Comparison of ENCODE assay signal across 7 cellular contexts in genomic region chr2:96305979-96306308, GRCh38. TPM values are rescaled to one million over a fixed set of nuclear protein-coding genes. Genes with fewer than 3 reads are reported as not detected.
DNase-seq lines count a peak whose midpoint lies in the region; ATAC-seq and TF ChIP-seq lines count a peak whose summit lies in the region.

No MANE protein-coding gene starts in this region.

- CTCF ChIA-PET in activated CD8-positive, alpha-beta T cell treated with anti-CD3 and anti-CD28 coated beads, Interleukin-2, amount 10 ng/mL, durations not matched to agents 7 days and 5 days (lab: Charles Lee), result interaction anchor here (0.7 to 2.2 kb wide), 3 partner anchors 16 to 31 kb away, joined by 3 to 25 read pairs (median 4); no protein-coding TSS in a partner anchor

- no peaks in the 10 kb centered on the region for H3K27me3 Mint-ChIP-seq in activated CD8-positive, alpha-beta T cell treated with anti-CD3 and anti-CD28 coated beads, Interleukin-2, amount 10 ng/mL, durations not matched to agents 7 days and 5 days (ENCODE audit: low read depth)
- H3K27me3 Mint-ChIP-seq in stimulated activated naive B cell treated with anti-CD40 and anti-IgM and Interleukin-4, amounts not matched to agents 10 μg/mL and 1 μg/mL and 100 μg/mL, for 72 hours, result no peaks in the 10 kb centered on the region

- peak overlapping the region; percentile 93 for H3K4me3 ChIP-seq in hepatocyte

- H3K36me3 Mint-ChIP-seq in activated CD8-positive, alpha-beta T cell treated with anti-CD3 and anti-CD28 coated beads, Interleukin-2, amount 10 ng/mL, durations not matched to agents 7 days and 5 days (ENCODE audit: low read depth), result peaks cover 55% of the 10 kb centered on the region
- H3K36me3 Mint-ChIP-seq in stimulated activated naive B cell treated with anti-CD40 and anti-IgM and Interleukin-4, amounts not matched to agents 10 μg/mL and 1 μg/mL and 100 μg/mL, for 72 hours, result peaks cover 34 to 38% of the 10 kb centered on the region in 2 donors

- WGBS in hepatocyte (ENCODE audit: low lambda C conversion rate, missing lambda C conversion rate), result 26% methylated on average over 9 of the region's 9 CpGs

- no peaks in the 10 kb centered on the region for H3K9me3 Mint-ChIP-seq in activated CD8-positive, alpha-beta T cell treated with anti-CD3 and anti-CD28 coated beads, Interleukin-2, amount 10 ng/mL, durations not matched to agents 7 days and 5 days (ENCODE audit: insufficient read depth)
- no peaks in the 10 kb centered on the region for H3K9me3 Mint-ChIP-seq in stimulated activated naive B cell treated with anti-CD40 and anti-IgM and Interleukin-4, amounts not matched to agents 10 μg/mL and 1 μg/mL and 100 μg/mL, for 72 hours

- no peaks in the 10 kb centered on the region for H4K20me1 ChIP-seq in hepatocyte (ENCODE audit: insufficient read depth, poor library complexity, severe bottlenecking)

- peaks cover 4% of the 10 kb centered on the region for H3K36me3 ChIP-seq in hepatocyte (replicated peaks; ENCODE audit: insufficient read depth, low read depth)

- DNase-seq in activated CD8-positive, alpha-beta T cell treated with anti-CD3 and anti-CD28 coated beads, Interleukin-2, amount 10 ng/mL, durations not matched to agents 7 days and 5 days, result no peak
- DNase-seq in hepatocyte (ENCODE audit: low spot score) (no peak), NCI-H1436 treated with DMSO at 0.1 percent for 48 hours (lab: John Stamatoyannopoulos, UW) (no peak), H4 (ENCODE audit: low spot score) (no peak)
- no peak for DNase-seq in stimulated activated naive B cell treated with anti-CD40 and anti-IgM and Interleukin-4, amounts not matched to agents 10 μg/mL and 1 μg/mL and 100 μg/mL, for 72 hours

- peak; percentile 7 for ATAC-seq in HG03571 (IDR thresholded peaks at IDR 0.05; ENCODE audit: unreplicated experiment)
- no peak for ATAC-seq in activated CD8-positive, alpha-beta T cell treated with anti-CD3 and anti-CD28 coated beads, Interleukin-2, amount 10 ng/mL, durations not matched to agents 7 days and 5 days
- no peak for ATAC-seq in stimulated activated naive B cell treated with anti-CD40 and anti-IgM and Interleukin-4, amounts not matched to agents 10 μg/mL and 1 μg/mL and 100 μg/mL, for 72 hours (replicated peaks)
- ATAC-seq in GM19328 (IDR thresholded peaks at IDR 0.05; ENCODE audit: unreplicated experiment), result no peak

- H3K9me2 ChIP-seq in hepatocyte (replicated peaks; ENCODE audit: insufficient read depth), result no peaks in the 10 kb centered on the region

- H3K27ac Mint-ChIP-seq in activated CD8-positive, alpha-beta T cell treated with anti-CD3 and anti-CD28 coated beads, Interleukin-2, amount 10 ng/mL, durations not matched to agents 7 days and 5 days, result peak overlapping the region; percentile 100
- H3K27ac Mint-ChIP-seq in stimulated activated naive B cell treated with anti-CD40 and anti-IgM and Interleukin-4, amounts not matched to agents 10 μg/mL and 1 μg/mL and 100 μg/mL, for 72 hours, result peak overlapping the region; percentile 100

- H3K4me3 Mint-ChIP-seq in activated CD8-positive, alpha-beta T cell treated with anti-CD3 and anti-CD28 coated beads, Interleukin-2, amount 10 ng/mL, durations not matched to agents 7 days and 5 days, result peak overlapping the region; percentile 99
- peak overlapping the region; percentile 97 to 100 for H3K4me3 Mint-ChIP-seq in stimulated activated naive B cell treated with anti-CD40 and anti-IgM and Interleukin-4, amounts not matched to agents 10 μg/mL and 1 μg/mL and 100 μg/mL, for 72 hours

- no peaks in the 10 kb centered on the region for H3K27me3 ChIP-seq in hepatocyte

- TF ChIP-seq CTCF in hepatocyte (IDR thresholded peaks at IDR 0.05; ENCODE audit: poor library complexity), result no peak

- H3K4me2 ChIP-seq in hepatocyte, result peak overlapping the region; percentile 92

- peaks cover 67% of the 10 kb centered on the region for H3K4me1 Mint-ChIP-seq in activated CD8-positive, alpha-beta T cell treated with anti-CD3 and anti-CD28 coated beads, Interleukin-2, amount 10 ng/mL, durations not matched to agents 7 days and 5 days (ENCODE audit: low read depth)
- H3K4me1 Mint-ChIP-seq in stimulated activated naive B cell treated with anti-CD40 and anti-IgM and Interleukin-4, amounts not matched to agents 10 μg/mL and 1 μg/mL and 100 μg/mL, for 72 hours, result peaks cover 24 to 43% of the 10 kb centered on the region in 2 donors

- H3K27ac ChIP-seq in hepatocyte, result peak overlapping the region; percentile 95

- peak overlapping the region; percentile 87 for H2AFZ ChIP-seq in hepatocyte

- H3K4me1 ChIP-seq in hepatocyte (ENCODE audit: insufficient read depth), result peaks cover 14% of the 10 kb centered on the region

- H3K79me2 ChIP-seq in hepatocyte, result peaks cover 36% of the 10 kb centered on the region

- no peaks in the 10 kb centered on the region for H3K9me3 ChIP-seq in hepatocyte (ENCODE audit: low read depth)

- POLR2A ChIA-PET in activated CD8-positive, alpha-beta T cell treated with anti-CD3 and anti-CD28 coated beads, Interleukin-2, amount 10 ng/mL, durations not matched to agents 7 days and 5 days (lab: Charles Lee), result interaction anchor here (0.7 to 5.5 kb wide), 10 partner anchors 10 to 233 kb away, joined by 3 to 75 read pairs (median 7); partner anchors contain the start of genes ITPRIPL1 and NCAPH

RNA-seq across cellular contexts. Expression of gene SNRNP200, which starts 0.6 kb away (rescaled TPM):
- 100 to 1,000 TPM; 177 to 181 TPM for total RNA-seq in activated CD8-positive, alpha-beta T cell treated with anti-CD3 and anti-CD28 coated beads, Interleukin-2, amount 10 ng/mL, durations not matched to agents 7 days and 5 days
- 56.3 and 60.9 TPM in 2 replicates for total RNA-seq in hepatocyte
- 59.8 and 64.1 TPM in 2 replicates for polyA plus RNA-seq in hepatocyte
- total RNA-seq in H4 (2014; rRNA removed; shearing (Covaris generic)), result 28.9 and 30.2 TPM in 2 replicates

RNA-seq across cellular contexts. Expression of gene ITPRIPL1, which starts 19.2 kb away (rescaled TPM):
- total RNA-seq in activated CD8-positive, alpha-beta T cell treated with anti-CD3 and anti-CD28 coated beads, Interleukin-2, amount 10 ng/mL, durations not matched to agents 7 days and 5 days, result 10 to 100 TPM; 43.4 to 43.5 TPM
- 2.0 TPM in 2 replicates for total RNA-seq in hepatocyte
- 0.83 and 1.9 TPM in 2 replicates for polyA plus RNA-seq in hepatocyte
- total RNA-seq in H4 (2014; rRNA removed; shearing (Covaris generic)), result not detected in 2 replicates

RNA-seq across cellular contexts. Expression of gene NCAPH, which starts 29.6 kb away (rescaled TPM):
- 100 to 1,000 TPM in 1 of 2 experiments, 10 to 100 TPM in 1; 87.3 to 101 TPM for total RNA-seq in activated CD8-positive, alpha-beta T cell treated with anti-CD3 and anti-CD28 coated beads, Interleukin-2, amount 10 ng/mL, durations not matched to agents 7 days and 5 days
- 5.0 and 6.6 TPM in 2 replicates for total RNA-seq in hepatocyte
- 3.5 and 7.0 TPM in 2 replicates for polyA plus RNA-seq in hepatocyte
- total RNA-seq in H4 (2014; rRNA removed; shearing (Covaris generic)), result 38.9 and 52.8 TPM in 2 replicates

RNA-seq across cellular contexts. Expression of gene CIAO1, which starts 39.9 kb away (rescaled TPM):
- 10 to 100 TPM; 64.9 to 65.9 TPM for total RNA-seq in activated CD8-positive, alpha-beta T cell treated with anti-CD3 and anti-CD28 coated beads, Interleukin-2, amount 10 ng/mL, durations not matched to agents 7 days and 5 days
- 90.1 and 96.4 TPM in 2 replicates for total RNA-seq in hepatocyte
- 66.9 and 71.2 TPM in 2 replicates for polyA plus RNA-seq in hepatocyte
- total RNA-seq in H4 (2014; rRNA removed; shearing (Covaris generic)), result 79.3 and 96.1 TPM in 2 replicates

RNA-seq across cellular contexts. Expression of gene TMEM127, which starts 40.1 kb away (rescaled TPM):
- total RNA-seq in activated CD8-positive, alpha-beta T cell treated with anti-CD3 and anti-CD28 coated beads, Interleukin-2, amount 10 ng/mL, durations not matched to agents 7 days and 5 days, result 10 to 100 TPM; 31.8 to 34.2 TPM
- total RNA-seq in hepatocyte, result 32.5 and 33.6 TPM in 2 replicates
- polyA plus RNA-seq in hepatocyte, result 44.4 and 44.5 TPM in 2 replicates
- total RNA-seq in H4 (2014; rRNA removed; shearing (Covaris generic)), result 15.5 and 20.9 TPM in 2 replicates

Comparison
In these comparisons a context has a peak if more than half of its experiments do, and no peak if none do; other contexts are left out.
1. RNA of gene ITPRIPL1, which starts 19.2 kb away (total RNA-seq): 43.4 to 43.5 TPM in activated CD8-positive, alpha-beta T cell treated with anti-CD3 and anti-CD28 coated beads, Interleukin-2, amount 10 ng/mL, durations not matched to agents 7 days and 5 days; 2.0 TPM in hepatocyte and not detected in H4; every median in the first group is over 10 times any median in the second.